In the genomic region with DNA sequence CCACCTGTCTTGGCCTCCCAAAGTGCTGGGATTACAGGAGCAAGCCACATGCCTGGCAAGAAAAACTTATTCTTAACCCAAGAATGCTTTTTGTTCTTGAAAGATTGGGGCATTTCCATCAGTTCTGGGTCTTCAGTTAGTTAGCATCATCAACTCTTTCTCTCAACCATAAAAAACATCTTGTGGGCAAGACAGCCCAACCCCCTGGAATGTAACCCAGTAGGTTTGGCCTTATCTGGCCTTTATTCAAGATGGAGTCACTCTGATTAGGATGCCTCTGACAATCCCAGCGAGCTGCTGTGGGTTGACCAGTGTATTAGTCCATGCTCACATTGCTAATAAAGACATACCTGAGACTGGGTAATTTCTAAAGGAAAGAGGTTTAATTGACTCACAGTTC, we compare ENCODE assay signal across 19 cellular contexts. TPM values are rescaled to one million over a fixed set of nuclear protein-coding genes. Genes with fewer than 3 reads are reported as not detected.
"Had no signal": no experiment of that assay in that cellular context is flagged by ENCODE, and none has a peak within 500 bp of the region (broad histone marks: within the 10 kb centered on the region; RNA-seq: fewer than 3 reads in every experiment).

No MANE protein-coding gene starts in this region.

- H3K27ac ChIP-seq: ascending aorta, colonic mucosa, right atrium auricular region, thoracic aorta had no signal

- ATAC-seq: esophagus mucosa, left ventricle myocardium superior, natural killer cell had no signal

- H3K36me3 ChIP-seq: ascending aorta, colonic mucosa, right atrium auricular region, thoracic aorta had no signal

- H3K4me3 ChIP-seq: ascending aorta, colonic mucosa, right atrium auricular region, thoracic aorta had no signal

- DNase-seq: activated CD4-positive, alpha-beta T cell treated with anti-CD3 and anti-CD28 coated beads, Interleukin-2, amount 10 ng/mL, durations not matched to agents 7 days and 5 days; activated CD4-positive, CD25-positive, alpha-beta regulatory T cell; activated naive CD4-positive, alpha-beta T cell; central memory CD4-positive, alpha-beta T cell; colonic mucosa; hypothalamus; left ventricle myocardium superior; natural killer cell; nucleus accumbens had no signal

- H3K4me1 ChIP-seq: colonic mucosa had no signal

- H3K27me3 ChIP-seq: ascending aorta, colonic mucosa, right atrium auricular region had no signal

- H3K9me3 ChIP-seq: ascending aorta, colonic mucosa, right atrium auricular region, thoracic aorta had no signal

RNA-seq across cellular contexts. Expression of gene MRGPRF, which starts 26.5 kb away (rescaled TPM):
- total RNA-seq: activated CD4-positive, alpha-beta T cell treated with anti-CD3 and anti-CD28 coated beads, Interleukin-2, amount 10 ng/mL, durations not matched to agents 7 days and 5 days; activated CD8-positive, alpha-beta memory T cell treated with anti-CD3 and anti-CD28 coated beads for 36 hours; activated T-helper 1 cell treated with anti-CD3 and anti-CD28 coated beads, Interleukin-12 subunit alpha, Interleukin-12 subunit beta, Interleukin-2, Interleukin-4 antibody, amounts not matched to agents 30 ng/mL and 10 ng/mL and 1 ng/mL, durations not matched to agents 14 hours and 24 hours and 36 hours; natural killer cell had no signal

RNA-seq across cellular contexts. Expression of gene MRGPRD, which starts 58.7 kb away (rescaled TPM):
- total RNA-seq: activated CD4-positive, alpha-beta T cell treated with anti-CD3 and anti-CD28 coated beads, Interleukin-2, amount 10 ng/mL, durations not matched to agents 7 days and 5 days; activated CD8-positive, alpha-beta memory T cell treated with anti-CD3 and anti-CD28 coated beads for 36 hours; activated T-helper 1 cell treated with anti-CD3 and anti-CD28 coated beads, Interleukin-12 subunit alpha, Interleukin-12 subunit beta, Interleukin-2, Interleukin-4 antibody, amounts not matched to agents 30 ng/mL and 10 ng/mL and 1 ng/mL, durations not matched to agents 14 hours and 24 hours and 36 hours; ascending aorta; colonic mucosa; esophagus mucosa; fibroblast of villous mesenchyme; kidney epithelial cell; left ventricle myocardium superior; natural killer cell; posterior vena cava; right atrium auricular region; urinary bladder had no signal
